1 cellular context compared by ENCODE assay signal in genomic region chr2:63189026-63189425, GRCh38.
TF ChIP-seq lines count a peak whose summit lies in the region.

No MANE protein-coding gene starts in this region.

TF ChIP-seq in HepG2, 621 proteins besides CTCF, POLR2A, EP300 and RAD21 (continued from another document and continues in another):
- no peak for TF ChIP-seq NFAT5 (CRISPR knock-in tag; IDR thresholded peaks at IDR 0.05)
- peak; percentile 42; the same call in 1 of the 2 replicates for TF ChIP-seq DNMT3B (CRISPR knock-in tag; conservative IDR thresholded peaks at IDR 0.05)
- TF ChIP-seq MED1 (CRISPR knock-in tag; IDR thresholded peaks at IDR 0.05), result peak; percentile 48; the same call in 1 of the 2 replicates
- no peak for TF ChIP-seq ZNF180 (CRISPR knock-in tag; IDR thresholded peaks at IDR 0.05; ENCODE audit: borderline replicate concordance, low read depth)
- TF ChIP-seq CCDC6 (CRISPR knock-in tag; IDR thresholded peaks at IDR 0.05), result no peak
- TF ChIP-seq MTF2 (CRISPR knock-in tag; IDR thresholded peaks at IDR 0.05; ENCODE audit: borderline replicate concordance), result no peak
- no peak for TF ChIP-seq PHF8 (CRISPR knock-in tag; IDR thresholded peaks at IDR 0.05)
- TF ChIP-seq DNMT1 (CRISPR knock-in tag; IDR thresholded peaks at IDR 0.05), result 0 out of 2 replicates have a peak, but pooled peaks have one; percentile 32
- TF ChIP-seq POGK (CRISPR knock-in tag; conservative IDR thresholded peaks at IDR 0.05), result 0 out of 2 replicates have a peak, but pooled peaks have one; percentile 43
- TF ChIP-seq MIXL1 (CRISPR knock-in tag; IDR thresholded peaks at IDR 0.05), result 0 out of 2 replicates have a peak, but pooled peaks have one; percentile 66
- TF ChIP-seq KDM2A (CRISPR knock-in tag; IDR thresholded peaks at IDR 0.05; ENCODE audit: borderline replicate concordance, low read depth), result peak; percentile 45
- TF ChIP-seq ZNF382 (CRISPR knock-in tag; IDR thresholded peaks at IDR 0.05; ENCODE audit: borderline replicate concordance), result no peak
- TF ChIP-seq RFX5 (IDR thresholded peaks at IDR 0.05; ENCODE audit: low read depth, low read length), result no peak
- no peak for TF ChIP-seq ZNF235 (CRISPR knock-in tag; IDR thresholded peaks at IDR 0.05; ENCODE audit: borderline replicate concordance)
- TF ChIP-seq ETV5 (CRISPR knock-in tag; IDR thresholded peaks at IDR 0.05; ENCODE audit: borderline replicate concordance), result peak; percentile 24; the same call in 1 of the 2 replicates
- TF ChIP-seq TEAD3 (CRISPR knock-in tag; optimal IDR thresholded peaks at IDR 0.05; ENCODE audit: borderline replicate concordance), result peak; percentile 35
- TF ChIP-seq ZNF790 (CRISPR knock-in tag; IDR thresholded peaks at IDR 0.05; ENCODE audit: borderline replicate concordance), result no peak
- 0 out of 2 replicates have a peak, but pooled peaks have one; percentile 34 for TF ChIP-seq TARDBP (CRISPR knock-in tag; IDR thresholded peaks at IDR 0.05)
- peak; percentile 26; the same call in 1 of the 2 replicates for TF ChIP-seq HMG20A (CRISPR knock-in tag; IDR thresholded peaks at IDR 0.05; ENCODE audit: borderline replicate concordance)
- no peak for TF ChIP-seq ZNF672 (CRISPR knock-in tag; IDR thresholded peaks at IDR 0.05)
- TF ChIP-seq ZNF7 (CRISPR knock-in tag; IDR thresholded peaks at IDR 0.05), result no peak
- peak; percentile 80; the same call in 1 of the 2 replicates for TF ChIP-seq ZNF580 (CRISPR knock-in tag; IDR thresholded peaks at IDR 0.05; ENCODE audit: borderline replicate concordance, low read depth)
- TF ChIP-seq SOX6 (IDR thresholded peaks at IDR 0.05), result no peak
- TF ChIP-seq SOX6 (CRISPR knock-in tag; IDR thresholded peaks at IDR 0.05), result 0 out of 2 replicates have a peak, but pooled peaks have one; percentile 1
- 0 out of 2 replicates have a peak, but pooled peaks have one; percentile 10 for TF ChIP-seq PAXIP1 (CRISPR knock-in tag; conservative IDR thresholded peaks at IDR 0.05)
- TF ChIP-seq ZNF276 (CRISPR knock-in tag; IDR thresholded peaks at IDR 0.05; ENCODE audit: low read depth), result no peak
- TF ChIP-seq MAX (IDR thresholded peaks at IDR 0.05), result 0 out of 2 replicates have a peak, but pooled peaks have one; percentile 24
- no peak for TF ChIP-seq ZNF615 (CRISPR knock-in tag; IDR thresholded peaks at IDR 0.05; ENCODE audit: borderline replicate concordance)
- no peak for TF ChIP-seq SOX13 (IDR thresholded peaks at IDR 0.05)
- TF ChIP-seq SOX13 (CRISPR knock-in tag; conservative IDR thresholded peaks at IDR 0.05 in 1 of 2, IDR thresholded peaks at IDR 0.05 in 1 of 2), result peak in 1 of 2 experiments; percentile 10; a peak in 1 of 4 replicates
- 0 out of 2 replicates have a peak, but pooled peaks have one; percentile 12 for TF ChIP-seq CREM (IDR thresholded peaks at IDR 0.05)
- TF ChIP-seq CREM (CRISPR knock-in tag; IDR thresholded peaks at IDR 0.05), result no peak
- no peak for TF ChIP-seq LCORL (IDR thresholded peaks at IDR 0.05)
- TF ChIP-seq LCORL (CRISPR knock-in tag; IDR thresholded peaks at IDR 0.05), result 0 out of 2 replicates have a peak, but pooled peaks have one; percentile 35
- no peak for TF ChIP-seq ATF4 (CRISPR knock-in tag; IDR thresholded peaks at IDR 0.05)
- peak; percentile 45; the same call in 1 of the 2 replicates for TF ChIP-seq ARID5B (CRISPR knock-in tag; IDR thresholded peaks at IDR 0.05)
- TF ChIP-seq PITX1 (CRISPR knock-in tag; IDR thresholded peaks at IDR 0.05), result peak; percentile 45; the same call in 1 of the 2 replicates
- no peak for TF ChIP-seq ZFP90 (CRISPR knock-in tag; IDR thresholded peaks at IDR 0.05; ENCODE audit: borderline replicate concordance)
- peak; percentile 34; the same call in 1 of the 2 replicates for TF ChIP-seq ELF3 (CRISPR knock-in tag; IDR thresholded peaks at IDR 0.05)
- peak in 1 of 2 experiments; percentile 76; a peak in 2 of 4 replicates for TF ChIP-seq HMGXB4 (CRISPR knock-in tag; IDR thresholded peaks at IDR 0.05; ENCODE audit: borderline replicate concordance in 1 of 2, low read depth in 1 of 2)
- 0 out of 2 replicates have a peak, but pooled peaks have one; percentile 19 for TF ChIP-seq FOXK1 (CRISPR knock-in tag; IDR thresholded peaks at IDR 0.05; ENCODE audit: borderline replicate concordance, low read depth)
- TF ChIP-seq RBAK (CRISPR knock-in tag; IDR thresholded peaks at IDR 0.05), result no peak
